In the genomic region with DNA sequence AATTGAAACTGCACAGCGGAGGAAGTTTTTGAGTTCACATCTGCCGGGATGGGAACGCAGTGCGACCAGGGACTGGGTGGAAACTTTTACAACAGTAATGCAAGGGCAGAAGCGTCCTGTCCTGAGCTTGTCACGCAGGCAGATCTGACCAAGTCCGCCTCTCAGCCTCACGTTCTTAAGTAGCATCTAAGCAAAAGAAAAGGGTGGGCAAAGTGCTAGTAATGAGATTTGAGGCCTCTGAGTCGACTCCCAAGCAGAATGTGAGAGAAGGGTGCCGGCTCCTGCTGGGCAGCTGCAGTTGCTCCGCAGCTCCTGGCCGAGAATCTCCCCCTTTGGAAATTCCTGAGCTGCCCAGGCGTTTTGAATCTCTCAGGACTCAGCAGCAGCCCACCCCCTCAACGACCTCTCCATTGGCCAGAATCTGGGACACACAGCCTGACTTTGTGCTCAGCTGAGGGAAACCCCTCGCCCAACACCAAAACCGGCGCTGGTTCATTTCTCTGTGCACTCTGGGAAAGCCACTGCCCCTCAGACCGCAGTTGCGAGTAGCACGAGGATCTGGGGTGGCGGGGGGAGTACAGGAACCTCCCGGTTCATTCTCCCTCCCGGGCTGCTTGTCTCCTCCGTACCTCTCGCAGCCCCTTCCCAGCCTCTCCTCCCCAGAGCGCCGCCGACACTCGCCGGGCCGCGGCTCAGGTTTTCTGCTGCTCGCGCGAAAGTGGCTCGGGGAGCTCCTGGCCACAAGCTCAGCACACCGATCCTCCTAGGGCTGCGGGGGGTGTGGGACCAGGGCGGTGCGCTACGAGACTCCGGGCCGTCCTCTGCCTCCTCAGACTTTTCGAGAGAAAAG, we compare ENCODE assay signal across 8 cellular contexts. TPM values are rescaled to one million over a fixed set of nuclear protein-coding genes. Genes with fewer than 3 reads are reported as not detected.
DNase-seq lines count a peak whose midpoint lies in the region; ATAC-seq lines count a peak whose summit lies in the region.

No MANE protein-coding gene starts in this region.

- POLR2A ChIA-PET in activated CD8-positive, alpha-beta T cell treated with anti-CD3 and anti-CD28 coated beads, Interleukin-2, amount 10 ng/mL, durations not matched to agents 7 days and 5 days (lab: Charles Lee): interaction anchor here (0.6 to 6.9 kb wide), 32 partner anchors 12 to 339 kb away, joined by 3 to 89 read pairs (median 6); partner anchors contain the start of gene DPH5

- peaks cover 56% of the 10 kb centered on the region for H3K4me1 Mint-ChIP-seq in activated CD8-positive, alpha-beta T cell treated with anti-CD3 and anti-CD28 coated beads, Interleukin-2, amount 10 ng/mL, durations not matched to agents 7 days and 5 days (ENCODE audit: low read depth)
- peaks cover 42 to 62% of the 10 kb centered on the region in 2 donors for H3K4me1 Mint-ChIP-seq in effector memory CD8-positive, alpha-beta T cell (ENCODE audit: low read depth in 2 of 2)

- H3K27ac Mint-ChIP-seq in activated CD8-positive, alpha-beta T cell treated with anti-CD3 and anti-CD28 coated beads, Interleukin-2, amount 10 ng/mL, durations not matched to agents 7 days and 5 days: peak overlapping the region; percentile 96
- peak overlapping the region; percentile 98 to 99 for H3K27ac Mint-ChIP-seq in effector memory CD8-positive, alpha-beta T cell

- DNase-seq in EL (peak; percentile 58), KBM-7 (peak; percentile 39), mucosa of gallbladder (ENCODE audit: low spot score) (peak; percentile 29), OCI-M1 (lab: John Stamatoyannopoulos, UW) (no peak)
- peak; percentile 69 for DNase-seq in activated CD8-positive, alpha-beta T cell treated with anti-CD3 and anti-CD28 coated beads, Interleukin-2, amount 10 ng/mL, durations not matched to agents 7 days and 5 days
- DNase-seq in effector memory CD8-positive, alpha-beta T cell: peak; percentile 56 to 62 (median 58)
- DNase-seq in stimulated activated naive CD4-positive, alpha-beta T cell (lab: John Stamatoyannopoulos, UW): peak in 5 of 6 experiments; percentile 56 to 70 (median 65)

- CTCF ChIA-PET in activated CD8-positive, alpha-beta T cell treated with anti-CD3 and anti-CD28 coated beads, Interleukin-2, amount 10 ng/mL, durations not matched to agents 7 days and 5 days (lab: Charles Lee): interaction anchor here (0.8 to 9.4 kb wide), 14 partner anchors 36 to 341 kb away, joined by 3 to 165 read pairs (median 4); partner anchors contain the start of gene EXTL2

- in situ Hi-C loops in KBM-7 (cut with MboI; ENCODE audit: low pct_unique_long_range_greater_than_20kb, low sequenced_read_pairs): no loop called here

- peaks cover 55% of the 10 kb centered on the region for H3K36me3 Mint-ChIP-seq in activated CD8-positive, alpha-beta T cell treated with anti-CD3 and anti-CD28 coated beads, Interleukin-2, amount 10 ng/mL, durations not matched to agents 7 days and 5 days (ENCODE audit: low read depth)
- H3K36me3 Mint-ChIP-seq in effector memory CD8-positive, alpha-beta T cell (ENCODE audit: insufficient read depth): peaks cover 63% of the 10 kb centered on the region

- H3K27me3 Mint-ChIP-seq in activated CD8-positive, alpha-beta T cell treated with anti-CD3 and anti-CD28 coated beads, Interleukin-2, amount 10 ng/mL, durations not matched to agents 7 days and 5 days (ENCODE audit: low read depth): no peaks in the 10 kb centered on the region
- no peaks in the 10 kb centered on the region for H3K27me3 Mint-ChIP-seq in effector memory CD8-positive, alpha-beta T cell

- ATAC-seq in GM21576 (IDR thresholded peaks at IDR 0.05; ENCODE audit: unreplicated experiment): peak; percentile 54
- ATAC-seq in activated CD8-positive, alpha-beta T cell treated with anti-CD3 and anti-CD28 coated beads, Interleukin-2, amount 10 ng/mL, durations not matched to agents 7 days and 5 days: peak; percentile 41
- peak; percentile 41 for ATAC-seq in effector memory CD8-positive, alpha-beta T cell (replicated peaks)

- no peaks in the 10 kb centered on the region for H3K9me3 Mint-ChIP-seq in activated CD8-positive, alpha-beta T cell treated with anti-CD3 and anti-CD28 coated beads, Interleukin-2, amount 10 ng/mL, durations not matched to agents 7 days and 5 days (ENCODE audit: insufficient read depth)
- no peaks in the 10 kb centered on the region for H3K9me3 Mint-ChIP-seq in effector memory CD8-positive, alpha-beta T cell

- peak overlapping the region; percentile 98 for H3K4me3 Mint-ChIP-seq in activated CD8-positive, alpha-beta T cell treated with anti-CD3 and anti-CD28 coated beads, Interleukin-2, amount 10 ng/mL, durations not matched to agents 7 days and 5 days
- H3K4me3 Mint-ChIP-seq in effector memory CD8-positive, alpha-beta T cell: peak overlapping the region; percentile 99

RNA-seq across cellular contexts. Expression of gene S1PR1, which starts 0.9 kb away (rescaled TPM):
- total RNA-seq in activated CD8-positive, alpha-beta T cell treated with anti-CD3 and anti-CD28 coated beads, Interleukin-2, amount 10 ng/mL, durations not matched to agents 7 days and 5 days: 10 to 100 TPM; 72.8 to 76.5 TPM
- 14.6 TPM for total RNA-seq in mucosa of gallbladder
